9 cellular contexts compared by ENCODE assay signal in genomic region chr20:32332614-32333013, GRCh38. TPM values are rescaled to one million over a fixed set of nuclear protein-coding genes. Genes with fewer than 3 reads are reported as not detected.
DNase-seq lines count a peak whose midpoint lies in the region; ATAC-seq and TF ChIP-seq lines count a peak whose summit lies in the region.
"Had no signal": no experiment of that assay in that cellular context is flagged by ENCODE, and none has a peak within 500 bp of the region (broad histone marks: within the 10 kb centered on the region; RNA-seq: fewer than 3 reads in every experiment).

No MANE protein-coding gene starts in this region.

- H3K9ac ChIP-seq in smooth muscle cell (ENCODE audit: low read depth) = no peak overlapping the region

- TF ChIP-seq EP300 in upper lobe of left lung (IDR thresholded peaks at IDR 0.05) = no peak

- POLR2A ChIA-PET in activated CD8-positive, alpha-beta T cell treated with anti-CD3 and anti-CD28 coated beads for 36 hours (lab: Charles Lee) = interaction anchor here (0.7 to 2.8 kb wide), 13 partner anchors 9 to 101 kb away, joined by 3 to 15 read pairs (median 4); partner anchors contain the start of gene ASXL1
- POLR2A ChIA-PET in activated CD8-positive, alpha-beta T cell treated with anti-CD3 and anti-CD28 coated beads, Interleukin-2, amount 10 ng/mL, durations not matched to agents 7 days and 5 days (lab: Charles Lee) = interaction anchor here (1.4 to 2.4 kb wide), 2 partner anchors 26 to 46 kb away, joined by 3 to 9 read pairs; partner anchors contain the start of gene ASXL1

- no peaks in the 10 kb centered on the region for H3K4me1 ChIP-seq in smooth muscle cell (ENCODE audit: low read depth)
- peaks cover 18 to 48% (median 23%) of the 10 kb centered on the region in 4 donors for H3K4me1 ChIP-seq in upper lobe of left lung

- peaks cover 47% of the 10 kb centered on the region for H3K4me1 Mint-ChIP-seq in activated CD8-positive, alpha-beta T cell treated with anti-CD3 and anti-CD28 coated beads for 36 hours (ENCODE audit: low read depth)
- peaks cover 33% of the 10 kb centered on the region for H3K4me1 Mint-ChIP-seq in activated CD8-positive, alpha-beta T cell treated with anti-CD3 and anti-CD28 coated beads, Interleukin-2, amount 10 ng/mL, durations not matched to agents 7 days and 5 days (ENCODE audit: low read depth)

- H3K79me2 ChIP-seq in smooth muscle cell (ENCODE audit: low read depth) = no peaks in the 10 kb centered on the region

- H3K27ac Mint-ChIP-seq in activated CD8-positive, alpha-beta T cell treated with anti-CD3 and anti-CD28 coated beads for 36 hours = peak overlapping the region; percentile 90
- H3K27ac Mint-ChIP-seq in activated CD8-positive, alpha-beta T cell treated with anti-CD3 and anti-CD28 coated beads, Interleukin-2, amount 10 ng/mL, durations not matched to agents 7 days and 5 days = no peak overlapping the region

- H3K36me3 ChIP-seq in smooth muscle cell (ENCODE audit: low read depth) = peaks cover 8% of the 10 kb centered on the region
- peaks cover 2 to 35% (median 12%) of the 10 kb centered on the region in 4 donors for H3K36me3 ChIP-seq in upper lobe of left lung

- H3K4me3 ChIP-seq in cardiac fibroblast (replicated peaks in 1 of 2; ENCODE audit: low read depth in 2 of 2, low read length in 2 of 2) (no peak overlapping the region), smooth muscle cell (no peak overlapping the region), upper lobe of left lung (no peak overlapping the region)

- no peaks in the 10 kb centered on the region for H3K27me3 Mint-ChIP-seq in activated CD8-positive, alpha-beta T cell treated with anti-CD3 and anti-CD28 coated beads for 36 hours
- no peaks in the 10 kb centered on the region for H3K27me3 Mint-ChIP-seq in activated CD8-positive, alpha-beta T cell treated with anti-CD3 and anti-CD28 coated beads, Interleukin-2, amount 10 ng/mL, durations not matched to agents 7 days and 5 days (ENCODE audit: low read depth)

- peak; percentile 25 for DNase-seq in activated CD8-positive, alpha-beta T cell treated with anti-CD3 and anti-CD28 coated beads for 36 hours
- no peak for DNase-seq in activated CD8-positive, alpha-beta T cell treated with anti-CD3 and anti-CD28 coated beads, Interleukin-2, amount 10 ng/mL, durations not matched to agents 7 days and 5 days
- peak; percentile 52 for DNase-seq in HT-29 (ENCODE audit: low spot score)
- peak; percentile 38 to 80 for DNase-seq in cardiac fibroblast (ENCODE audit: low read depth in 2 of 2)
- DNase-seq in smooth muscle cell (lab: John Stamatoyannopoulos, UW; ENCODE audit: unreplicated experiment) = no peak
- no peak for DNase-seq in upper lobe of left lung
- no peak for DNase-seq in ecto neural progenitor cell (ENCODE audit: low spot score)

- no peaks in the 10 kb centered on the region for H3K9me3 Mint-ChIP-seq in activated CD8-positive, alpha-beta T cell treated with anti-CD3 and anti-CD28 coated beads for 36 hours
- H3K9me3 Mint-ChIP-seq in activated CD8-positive, alpha-beta T cell treated with anti-CD3 and anti-CD28 coated beads, Interleukin-2, amount 10 ng/mL, durations not matched to agents 7 days and 5 days (ENCODE audit: insufficient read depth) = no peaks in the 10 kb centered on the region

- H3K9me3 ChIP-seq in smooth muscle cell (replicated peaks; ENCODE audit: low read depth) = no peaks in the 10 kb centered on the region
- no peaks in the 10 kb centered on the region for H3K9me3 ChIP-seq in upper lobe of left lung
- H3K9me3 ChIP-seq: neutrophil had no signal

- WGBS in smooth muscle cell (ENCODE audit: low lambda C conversion rate) = 62% methylated on average over 3 of the region's 3 CpGs
- 74 to 82% methylated on average over 3 of the region's 3 CpGs for WGBS in upper lobe of left lung, 2 donors

- H3K27me3 ChIP-seq in smooth muscle cell (ENCODE audit: low read depth) (no peaks in the 10 kb centered on the region), upper lobe of left lung (no peaks in the 10 kb centered on the region)
- H3K27me3 ChIP-seq: neutrophil had no signal

- no peak for TF ChIP-seq POLR2A in upper lobe of left lung (IDR thresholded peaks at IDR 0.05)

- peak overlapping the region; percentile 48 for H3K4me2 ChIP-seq in smooth muscle cell

- peaks cover 45% of the 10 kb centered on the region for H3K36me3 Mint-ChIP-seq in activated CD8-positive, alpha-beta T cell treated with anti-CD3 and anti-CD28 coated beads for 36 hours (ENCODE audit: low read depth)
- peaks cover 25% of the 10 kb centered on the region for H3K36me3 Mint-ChIP-seq in activated CD8-positive, alpha-beta T cell treated with anti-CD3 and anti-CD28 coated beads, Interleukin-2, amount 10 ng/mL, durations not matched to agents 7 days and 5 days (ENCODE audit: low read depth)

- ATAC-seq in activated CD8-positive, alpha-beta T cell treated with anti-CD3 and anti-CD28 coated beads for 36 hours = no peak
- no peak for ATAC-seq in activated CD8-positive, alpha-beta T cell treated with anti-CD3 and anti-CD28 coated beads, Interleukin-2, amount 10 ng/mL, durations not matched to agents 7 days and 5 days
- ATAC-seq in upper lobe of left lung (ENCODE audit: low FRiP score in 2 of 2) (no peak), GM19035 (IDR thresholded peaks at IDR 0.05; ENCODE audit: unreplicated experiment) (no peak)

- peaks cover 5% of the 10 kb centered on the region for H4K20me1 ChIP-seq in smooth muscle cell (ENCODE audit: low read depth)

- H3K4me3 Mint-ChIP-seq in activated CD8-positive, alpha-beta T cell treated with anti-CD3 and anti-CD28 coated beads for 36 hours = no peak overlapping the region
- no peak overlapping the region for H3K4me3 Mint-ChIP-seq in activated CD8-positive, alpha-beta T cell treated with anti-CD3 and anti-CD28 coated beads, Interleukin-2, amount 10 ng/mL, durations not matched to agents 7 days and 5 days

- H2AFZ ChIP-seq in smooth muscle cell (ENCODE audit: low read depth) = no peak overlapping the region

- no peak for TF ChIP-seq CTCF in activated CD8-positive, alpha-beta T cell treated with anti-CD3 and anti-CD28 coated beads for 36 hours (IDR thresholded peaks at IDR 0.05)
- TF ChIP-seq CTCF in cardiac fibroblast (IDR thresholded peaks at IDR 0.05; ENCODE audit: low read depth, low read length) (no peak), smooth muscle cell (IDR thresholded peaks at IDR 0.05; ENCODE audit: borderline replicate concordance, insufficient read depth, poor library complexity, severe bottlenecking) (no peak), upper lobe of left lung (IDR thresholded peaks at IDR 0.05) (no peak)

- H3F3A ChIP-seq in smooth muscle cell (ENCODE audit: low read depth) = peaks cover 4% of the 10 kb centered on the region

- intact Hi-C loops in activated CD8-positive, alpha-beta T cell treated with anti-CD3 and anti-CD28 coated beads for 36 hours (cut with micrococcal nuclease) = loop anchor here (5.0 kb wide), 1 partner anchor 45 kb away; no protein-coding TSS in a partner anchor

- H3K27ac ChIP-seq in smooth muscle cell (ENCODE audit: low read depth) (peak overlapping the region; percentile 44), upper lobe of left lung (peak overlapping the region in 2 of 4 donors; percentile 21 to 44)
- H3K27ac ChIP-seq: neutrophil had no signal

- CTCF ChIA-PET in activated CD8-positive, alpha-beta T cell treated with anti-CD3 and anti-CD28 coated beads for 36 hours (lab: Charles Lee) = interaction anchor here (0.8 kb wide), 1 partner anchor 29 kb away, joined by 3 read pairs; no protein-coding TSS in a partner anchor
- CTCF ChIA-PET in activated CD8-positive, alpha-beta T cell treated with anti-CD3 and anti-CD28 coated beads, Interleukin-2, amount 10 ng/mL, durations not matched to agents 7 days and 5 days (lab: Charles Lee) = interaction anchor here (1.0 to 1.4 kb wide), 4 partner anchors 22 to 176 kb away, joined by 3 to 4 read pairs (median 4); no protein-coding TSS in a partner anchor

RNA-seq across cellular contexts. Expression of gene ASXL1, which starts 25.5 kb away (rescaled TPM):
- total RNA-seq in activated CD8-positive, alpha-beta T cell treated with anti-CD3 and anti-CD28 coated beads for 36 hours = 100 to 1,000 TPM; 129 to 137 TPM
- 10 to 100 TPM; 91.7 to 97.4 TPM for total RNA-seq in activated CD8-positive, alpha-beta T cell treated with anti-CD3 and anti-CD28 coated beads, Interleukin-2, amount 10 ng/mL, durations not matched to agents 7 days and 5 days
- total RNA-seq in HT-29 (2014; rRNA removed; shearing (Covaris generic)) = 74.3 and 74.9 TPM in 2 replicates
- total RNA-seq in smooth muscle cell (59.3 and 62.1 TPM in 2 replicates), upper lobe of left lung (100 to 1,000 TPM in 3 of 6 donors, 10 to 100 TPM in 3; 60.6 to 389 (median 88.5) TPM)
- polyA plus RNA-seq in smooth muscle cell = 46.5 and 76.4 TPM in 2 replicates

RNA-seq across cellular contexts. Expression of gene KIF3B, which starts 55.2 kb away (rescaled TPM):
- 10 to 100 TPM; 25.4 to 25.7 TPM for total RNA-seq in activated CD8-positive, alpha-beta T cell treated with anti-CD3 and anti-CD28 coated beads for 36 hours
- total RNA-seq in activated CD8-positive, alpha-beta T cell treated with anti-CD3 and anti-CD28 coated beads, Interleukin-2, amount 10 ng/mL, durations not matched to agents 7 days and 5 days = 10 to 100 TPM; 15.1 to 16.0 TPM
- total RNA-seq in HT-29 (2014; rRNA removed; shearing (Covaris generic)) = 22.7 and 24.8 TPM in 2 replicates
- total RNA-seq in smooth muscle cell (16.7 and 20.0 TPM in 2 replicates), upper lobe of left lung (10 to 100 TPM; 14.7 to 37.5 (median 26.7) TPM)
- 8.2 and 10.2 TPM in 2 replicates for polyA plus RNA-seq in smooth muscle cell

Comparison
In these comparisons a context has a peak if more than half of its experiments do, and no peak if none do; other contexts are left out.
1. DNase-seq: peak in activated CD8-positive, alpha-beta T cell treated with anti-CD3 and anti-CD28 coated beads for 36 hours (single experiment), HT-29 (single experiment) and cardiac fibroblast (2 of 2); none in activated CD8-positive, alpha-beta T cell treated with anti-CD3 and anti-CD28 coated beads, Interleukin-2, amount 10 ng/mL, durations not matched to agents 7 days and 5 days (single experiment), smooth muscle cell (single experiment), upper lobe of left lung (0 of 2) and ecto neural progenitor cell (single experiment).